1 cellular context compared by ENCODE assay signal in genomic region chr17:48618366-48618896, GRCh38.
TF ChIP-seq lines count a peak whose summit lies in the region.

No MANE protein-coding gene starts in this region.

TF ChIP-seq in HepG2, 621 proteins besides CTCF, POLR2A, EP300 and RAD21 (continued from another document):
- TF ChIP-seq, protein P1, sequence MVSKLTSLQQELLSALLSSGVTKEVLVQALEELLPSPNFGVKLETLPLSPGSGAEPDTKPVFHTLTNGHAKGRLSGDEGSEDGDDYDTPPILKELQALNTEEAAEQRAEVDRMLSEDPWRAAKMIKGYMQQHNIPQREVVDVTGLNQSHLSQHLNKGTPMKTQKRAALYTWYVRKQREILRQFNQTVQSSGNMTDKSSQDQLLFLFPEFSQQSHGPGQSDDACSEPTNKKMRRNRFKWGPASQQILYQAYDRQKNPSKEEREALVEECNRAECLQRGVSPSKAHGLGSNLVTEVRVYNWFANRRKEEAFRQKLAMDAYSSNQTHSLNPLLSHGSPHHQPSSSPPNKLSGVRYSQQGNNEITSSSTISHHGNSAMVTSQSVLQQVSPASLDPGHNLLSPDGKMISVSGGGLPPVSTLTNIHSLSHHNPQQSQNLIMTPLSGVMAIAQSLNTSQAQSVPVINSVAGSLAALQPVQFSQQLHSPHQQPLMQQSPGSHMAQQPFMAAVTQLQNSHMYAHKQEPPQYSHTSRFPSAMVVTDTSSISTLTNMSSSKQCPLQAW (CRISPR knock-in tag; IDR thresholded peaks at IDR 0.05) = 0 out of 2 replicates have a peak, but pooled peaks have one; percentile 28
- TF ChIP-seq ZBTB26 (CRISPR knock-in tag; IDR thresholded peaks at IDR 0.05; ENCODE audit: borderline replicate concordance) (0 out of 2 replicates have a peak, but pooled peaks have one; percentile 26), YEATS2 (CRISPR knock-in tag; IDR thresholded peaks at IDR 0.05; ENCODE audit: borderline replicate concordance) (no peak), BORCS8-MEF2B (CRISPR knock-in tag; IDR thresholded peaks at IDR 0.05) (0 out of 2 replicates have a peak, but pooled peaks have one; percentile 44), GABPB1 (CRISPR knock-in tag; IDR thresholded peaks at IDR 0.05) (0 out of 2 replicates have a peak, but pooled peaks have one; percentile 28), ZNF496 (CRISPR knock-in tag; IDR thresholded peaks at IDR 0.05; ENCODE audit: insufficient replicate concordance) (no peak), GTF2F1 (IDR thresholded peaks at IDR 0.05; ENCODE audit: low read length) (peak; percentile 34; the same call in 1 of the 2 replicates), ZBTB25 (CRISPR knock-in tag; IDR thresholded peaks at IDR 0.05) (peak; percentile 54; the same call in 1 of the 2 replicates), ZBTB49 (CRISPR knock-in tag; IDR thresholded peaks at IDR 0.05; ENCODE audit: borderline replicate concordance) (no peak), SMC3 (IDR thresholded peaks at IDR 0.05; ENCODE audit: low read length) (peak; percentile 59; the same call in 1 of the 2 replicates), HNRNPLL (IDR thresholded peaks at IDR 0.05; ENCODE audit: low read depth, low read length, poor library complexity, severe bottlenecking) (peak; percentile 71), ISL2 (CRISPR knock-in tag; IDR thresholded peaks at IDR 0.05) (0 out of 2 replicates have a peak, but pooled peaks have one; percentile 34), ZNF501 (CRISPR knock-in tag; IDR thresholded peaks at IDR 0.05) (peak; percentile 76; the same call in 1 of the 2 replicates), ATF4 (CRISPR knock-in tag; IDR thresholded peaks at IDR 0.05) (no peak)
